Comparison of ENCODE assay signal across 15 cellular contexts in genomic region chr6:119308994-119309657, GRCh38. TPM values are rescaled to one million over a fixed set of nuclear protein-coding genes. Genes with fewer than 3 reads are reported as not detected.
A peak's percentile ranks its signal among the peaks of the same experiment; 100 is the strongest.
DNase-seq lines count a peak whose midpoint lies in the region; ATAC-seq and TF ChIP-seq lines count a peak whose summit lies in the region.
"Had no signal": no experiment of that assay in that cellular context is flagged by ENCODE, and none has a peak within 500 bp of the region (broad histone marks: within the 10 kb centered on the region; RNA-seq: fewer than 3 reads in every experiment).

No MANE protein-coding gene starts in this region.

- no peaks in the 10 kb centered on the region for H3K79me2 ChIP-seq in PC-9 (ENCODE audit: low read depth)

- H3K9me2 ChIP-seq in PC-9 (ENCODE audit: insufficient read depth), result no peaks in the 10 kb centered on the region

- H3K4me3 ChIP-seq in PC-9, result no peak overlapping the region

- peaks cover 51 to 61% of the 10 kb centered on the region in 2 donors for H3K4me1 Mint-ChIP-seq in immature natural killer cell

- H3K27ac ChIP-seq in 22Rv1, result peak overlapping the region; percentile 7; the same call in 1 of the 2 replicates
- H3K27ac ChIP-seq in PC-9, result peak overlapping the region; percentile 74

- peaks cover 11% of the 10 kb centered on the region; the same call in 1 of the 2 replicates for H3F3A ChIP-seq in PC-9 (ENCODE audit: insufficient read depth, low read depth)

- DNase-seq in PC-9, result no peak
- DNase-seq in immature natural killer cell, result no peak
- DNase-seq in DMS53 treated with DMSO at 0.1 percent for 48 hours (lab: John Stamatoyannopoulos, UW; ENCODE audit: unreplicated experiment), result no peak
- no peak for DNase-seq in stimulated activated naive CD4-positive, alpha-beta T cell (lab: John Stamatoyannopoulos, UW)
- no peak for DNase-seq in nucleus accumbens (lab: John Stamatoyannopoulos, UW)
- DNase-seq in activated CD4-positive, alpha-beta T cell treated with anti-CD3 and anti-CD28 coated beads, Interleukin-2, amount 50 U/mL, for 4 hours, result no peak
- DNase-seq: AML-193; islet precursor cell; NCI-H1930; stimulated activated CD4-positive, alpha-beta T cell treated with anti-CD3 and anti-CD28 coated beads, Interleukin-15, amount 100 ng/mL, for 24 hours had no signal

- TF ChIP-seq CTCF in 22Rv1 (IDR thresholded peaks at IDR 0.05), result no peak
- TF ChIP-seq CTCF in PC-9 (conservative IDR thresholded peaks at IDR 0.05), result no peak

- H3K27ac Mint-ChIP-seq in immature natural killer cell, result peak overlapping the region in 4 of 6 donors; percentile 2 to 55 (median 26)
- H3K27ac Mint-ChIP-seq: stimulated activated effector memory CD8-positive, alpha-beta T cell treated with anti-CD3 and anti-CD28 coated beads, Interleukin-12 subunit alpha, Interleukin-12 subunit beta, amount 100 ng/mL, for 72 hours had no signal

- POLR2A ChIA-PET in PC-9 (lab: Charles Lee; ENCODE audit: unreplicated experiment), result no interaction called here

- intact Hi-C loops in PC-9 (cut with micrococcal nuclease; ENCODE audit: unreplicated experiment), result no loop called here

- no peak overlapping the region for H3K4me2 ChIP-seq in PC-9

- H3K27me3 ChIP-seq in PC-9 (ENCODE audit: insufficient read depth, low read depth), result no peaks in the 10 kb centered on the region

- H4K20me1 ChIP-seq in PC-9 (ENCODE audit: insufficient read depth), result no peaks in the 10 kb centered on the region

- peak overlapping the region in 1 of 5 donors; percentile 17 for H3K4me3 Mint-ChIP-seq in immature natural killer cell
- H3K4me3 Mint-ChIP-seq: neural crest cell; stimulated activated effector memory CD8-positive, alpha-beta T cell treated with anti-CD3 and anti-CD28 coated beads, Interleukin-12 subunit alpha, Interleukin-12 subunit beta, amount 100 ng/mL, for 72 hours had no signal

- peaks cover 4 to 13% (median 6%) of the 10 kb centered on the region in 3 donors for H3K27me3 Mint-ChIP-seq in immature natural killer cell (ENCODE audit: low read depth in 3 of 3)

- H3K36me3 ChIP-seq in PC-9 (ENCODE audit: low read depth), result peaks cover 14% of the 10 kb centered on the region; the same call in 1 of the 2 replicates

- H3K4me1 ChIP-seq in PC-9 (replicated peaks; ENCODE audit: insufficient read depth), result peaks cover 12% of the 10 kb centered on the region

- CTCF ChIA-PET in PC-9 (lab: Charles Lee), result no interaction called here

- H2AFZ ChIP-seq in PC-9, result no peak overlapping the region

- H3K9me3 Mint-ChIP-seq in immature natural killer cell, result no peaks in the 10 kb centered on the region
- H3K9me3 Mint-ChIP-seq: neural crest cell; stimulated activated effector memory CD8-positive, alpha-beta T cell treated with anti-CD3 and anti-CD28 coated beads, Interleukin-12 subunit alpha, Interleukin-12 subunit beta, amount 100 ng/mL, for 72 hours had no signal

- BruUV-seq in PC-9 (replicated peaks; lab: Mats Ljungman, UMichigan), result no TSS peak

- H3K36me3 Mint-ChIP-seq in immature natural killer cell, result peaks cover 7 to 14% (median 9%) of the 10 kb centered on the region in 3 donors

- peaks cover 4% of the 10 kb centered on the region for H3K9me3 ChIP-seq in PC-9 (ENCODE audit: insufficient read depth, low read depth)

- ATAC-seq in GM21619 (IDR thresholded peaks at IDR 0.05; ENCODE audit: unreplicated experiment), result peak; percentile 25
- ATAC-seq: stimulated activated effector memory CD8-positive, alpha-beta T cell treated with anti-CD3 and anti-CD28 coated beads, Interleukin-12 subunit alpha, Interleukin-12 subunit beta, amount 100 ng/mL, for 72 hours had no signal

RNA-seq across cellular contexts. Expression of gene MAN1A1, which starts 40.4 kb away (rescaled TPM):
- total RNA-seq in PC-9 (2021), result 13.3 and 13.4 TPM in 2 replicates
- polyA plus RNA-seq in immature natural killer cell, result 10 to 100 TPM; 33.9 to 64.9 (median 56.7) TPM
- total RNA-seq: G401 had no signal
